In the genomic region with DNA sequence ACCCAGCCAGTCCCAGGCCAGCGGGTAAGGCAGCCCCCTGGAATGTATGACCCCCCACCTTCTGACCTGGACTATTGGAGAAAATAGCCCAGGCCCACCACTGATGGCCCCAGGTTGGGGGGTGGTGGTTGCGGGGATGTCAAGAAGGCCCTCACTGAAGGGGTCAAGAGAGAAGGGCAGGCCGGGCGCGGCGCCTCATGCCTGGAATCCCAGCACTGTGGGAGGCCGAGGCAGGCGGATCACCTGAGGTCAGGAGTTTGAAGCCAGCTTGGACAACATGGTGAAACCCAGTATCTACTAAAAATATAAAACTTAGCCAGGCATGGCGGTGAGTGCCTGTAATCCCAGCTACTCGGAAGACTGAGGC, we compare ENCODE assay signal across 1 cellular context.
TF ChIP-seq lines count a peak whose summit lies in the region.

No MANE protein-coding gene starts in this region.

TF ChIP-seq in WTC11, 78 proteins besides CTCF, POLR2A, EP300 and RAD21 (continued from another document):
- TF ChIP-seq, protein P1, sequence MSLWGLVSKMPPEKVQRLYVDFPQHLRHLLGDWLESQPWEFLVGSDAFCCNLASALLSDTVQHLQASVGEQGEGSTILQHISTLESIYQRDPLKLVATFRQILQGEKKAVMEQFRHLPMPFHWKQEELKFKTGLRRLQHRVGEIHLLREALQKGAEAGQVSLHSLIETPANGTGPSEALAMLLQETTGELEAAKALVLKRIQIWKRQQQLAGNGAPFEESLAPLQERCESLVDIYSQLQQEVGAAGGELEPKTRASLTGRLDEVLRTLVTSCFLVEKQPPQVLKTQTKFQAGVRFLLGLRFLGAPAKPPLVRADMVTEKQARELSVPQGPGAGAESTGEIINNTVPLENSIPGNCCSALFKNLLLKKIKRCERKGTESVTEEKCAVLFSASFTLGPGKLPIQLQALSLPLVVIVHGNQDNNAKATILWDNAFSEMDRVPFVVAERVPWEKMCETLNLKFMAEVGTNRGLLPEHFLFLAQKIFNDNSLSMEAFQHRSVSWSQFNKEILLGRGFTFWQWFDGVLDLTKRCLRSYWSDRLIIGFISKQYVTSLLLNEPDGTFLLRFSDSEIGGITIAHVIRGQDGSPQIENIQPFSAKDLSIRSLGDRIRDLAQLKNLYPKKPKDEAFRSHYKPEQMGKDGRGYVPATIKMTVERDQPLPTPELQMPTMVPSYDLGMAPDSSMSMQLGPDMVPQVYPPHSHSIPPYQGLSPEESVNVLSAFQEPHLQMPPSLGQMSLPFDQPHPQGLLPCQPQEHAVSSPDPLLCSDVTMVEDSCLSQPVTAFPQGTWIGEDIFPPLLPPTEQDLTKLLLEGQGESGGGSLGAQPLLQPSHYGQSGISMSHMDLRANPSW (CRISPR knock-in tag; conservative IDR thresholded peaks at IDR 0.05; ENCODE audit: low read depth): no peak
- TF ChIP-seq ELF4 (CRISPR knock-in tag; IDR thresholded peaks at IDR 0.05; ENCODE audit: low read depth) (no peak), ZNF138 (CRISPR knock-in tag; conservative IDR thresholded peaks at IDR 0.05) (no peak), ETV6 (CRISPR knock-in tag; IDR thresholded peaks at IDR 0.05) (no peak), SOX15 (CRISPR knock-in tag; IDR thresholded peaks at IDR 0.05) (no peak), TCF7 (CRISPR knock-in tag; IDR thresholded peaks at IDR 0.05; ENCODE audit: low read depth) (no peak), SMAD4 (CRISPR knock-in tag; IDR thresholded peaks at IDR 0.05) (no peak)
